Comparison of ENCODE assay signal across 9 cellular contexts in the genomic region with DNA sequence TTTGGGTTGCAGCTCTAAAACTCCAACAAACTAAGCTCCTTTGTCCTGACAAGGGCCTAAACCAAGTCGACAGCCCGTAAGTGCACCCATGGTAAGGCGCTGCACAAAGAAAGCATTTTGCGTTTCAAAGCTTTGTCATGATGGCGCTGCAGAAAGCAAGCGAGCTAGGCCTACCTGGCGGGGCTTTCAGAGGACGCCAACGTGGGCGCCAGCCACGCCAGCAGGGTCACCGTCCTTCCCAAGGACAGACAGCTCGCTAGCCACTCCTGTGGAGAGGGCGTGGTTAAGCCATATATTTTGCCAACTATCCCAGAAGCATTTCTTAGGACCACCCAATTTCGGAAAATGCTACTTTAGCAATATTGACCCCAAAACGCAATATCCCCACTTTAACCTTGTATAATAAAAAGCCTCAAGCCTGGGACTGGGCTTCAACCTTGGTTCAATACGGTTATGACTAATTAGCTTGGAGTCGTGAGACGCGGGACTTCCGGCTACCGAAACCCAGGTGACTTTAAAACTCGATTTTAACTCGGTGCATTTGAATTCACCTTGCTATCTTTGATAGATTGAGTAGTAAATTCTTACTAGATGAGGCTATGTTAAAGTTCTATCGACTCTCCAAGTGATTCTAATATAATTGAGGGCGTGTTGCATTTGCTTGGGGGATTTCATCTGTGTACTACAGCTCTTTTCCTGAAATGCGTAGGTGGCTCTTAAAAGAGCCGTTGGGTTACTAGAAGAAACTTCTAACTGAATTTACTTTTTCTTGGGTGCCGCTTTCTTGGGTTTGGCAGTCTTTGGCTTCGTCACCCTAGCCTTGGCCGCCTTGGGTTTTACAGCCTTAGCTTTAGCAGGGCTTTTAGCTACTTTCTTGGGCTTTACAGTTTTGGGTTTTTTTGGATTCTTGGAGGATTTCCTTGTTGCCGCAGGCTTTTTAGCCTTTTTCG. TPM values are rescaled to one million over a fixed set of nuclear protein-coding genes. Genes with fewer than 3 reads are reported as not detected.
DNase-seq lines count a peak whose midpoint lies in the region; ATAC-seq, FAIRE-seq and TF ChIP-seq lines count a peak whose summit lies in the region.
"Had no signal": no experiment of that assay in that cellular context is flagged by ENCODE, and none has a peak within 500 bp of the region (broad histone marks: within the 10 kb centered on the region; RNA-seq: fewer than 3 reads in every experiment).

No MANE protein-coding gene starts in this region.

- H3K9me3 ChIP-seq in HUES64 (ENCODE audit: insufficient read depth, low read depth, low read length) (no peaks in the 10 kb centered on the region), K562 (replicated peaks; ENCODE audit: control insufficient read depth, insufficient read depth, low read depth, low read length) (peaks cover 7% of the 10 kb centered on the region), stomach (no peaks in the 10 kb centered on the region)

- no peak for DNase-seq in K562 (ENCODE audit: extremely low read depth in 1 of 4, low spot score in 3 of 4)
- DNase-seq in immature natural killer cell, result no peak
- DNase-seq in stomach, result no peak
- DNase-seq in activated CD4-positive, CD25-positive, alpha-beta regulatory T cell treated with anti-CD3 and anti-CD28 coated beads, Interleukin-2, amount 50 U/mL, for 72 hours, result no peak
- DNase-seq in NCI-H748 treated with DMSO at 0.1 percent for 48 hours (lab: John Stamatoyannopoulos, UW), result no peak
- no peak for DNase-seq in posterior vena cava (ENCODE audit: low spot score)
- no peak for DNase-seq in hippocampal formation (lab: John Stamatoyannopoulos, UW)
- DNase-seq: NCI-H774 had no signal

- no peaks in the 10 kb centered on the region for H3K27me3 ChIP-seq in HUES64 (ENCODE audit: insufficient read depth, low read length)
- no peaks in the 10 kb centered on the region for H3K27me3 ChIP-seq in K562 (ENCODE audit: control insufficient read depth in 2 of 2, insufficient read depth in 2 of 2, low read length in 2 of 2)
- no peaks in the 10 kb centered on the region for H3K27me3 ChIP-seq in stomach

- TF ChIP-seq EP300 in K562 (IDR thresholded peaks at IDR 0.05; ENCODE audit: low read length), result no peak
- no peak for TF ChIP-seq EP300 in stomach (IDR thresholded peaks at IDR 0.05)

- H3K79me2 ChIP-seq in K562 (ENCODE audit: control insufficient read depth, insufficient read depth, low read length), result peaks cover 2% of the 10 kb centered on the region; the same call in 2 of the 3 replicates

- POLR2A ChIA-PET in K562 (lab: Yijun Ruan, JAX), result interaction anchor here (0.6 to 4.2 kb wide), 12 partner anchors 8 to 211 kb away, joined by 3 to 62 read pairs (median 3); a partner anchor contains a TSS

- peak overlapping the region; percentile 63 for H3K9ac ChIP-seq in HUES64 (ENCODE audit: low read depth, low read length)
- H3K9ac ChIP-seq in K562 (ENCODE audit: insufficient read depth in 1 of 2, low read depth in 2 of 2, low read length in 2 of 2), result no peak overlapping the region

- H3K36me3 ChIP-seq in HUES64 (ENCODE audit: insufficient read depth, low read length), result no peaks in the 10 kb centered on the region
- no peaks in the 10 kb centered on the region for H3K36me3 ChIP-seq in K562 (ENCODE audit: control insufficient read depth, insufficient read depth, low read length)
- H3K36me3 ChIP-seq in stomach, result no peaks in the 10 kb centered on the region

- FAIRE-seq in K562 (lab: Jason Lieb, UNC), result no peak

- TF ChIP-seq POLR2A in K562 (conservative IDR thresholded peaks at IDR 0.05) (no peak), stomach (IDR thresholded peaks at IDR 0.05) (no peak)

- peaks cover 13 to 34% of the 10 kb centered on the region in 2 donors for H3K4me1 Mint-ChIP-seq in immature natural killer cell

- H3K4me2 ChIP-seq in K562 (ENCODE audit: insufficient read depth, low read length), result no peak overlapping the region

- no peak for ATAC-seq in K562

- no peaks in the 10 kb centered on the region for H3K9me1 ChIP-seq in K562 (ENCODE audit: control insufficient read depth, insufficient read depth, low read length)

- H3K4me1 ChIP-seq in HUES64 (ENCODE audit: insufficient read depth, low read length) (peaks cover 8% of the 10 kb centered on the region), K562 (replicated peaks in 1 of 2; ENCODE audit: control insufficient read depth in 2 of 2, insufficient read depth in 2 of 2, low read length in 2 of 2) (peaks cover 2 to 16% of the 10 kb centered on the region in 2 experiments; a peak in 3 of 5 replicates), stomach (peaks cover 7 to 31% (median 17%) of the 10 kb centered on the region in 4 donors)

- H4K20me1 ChIP-seq in K562 (replicated peaks; ENCODE audit: control insufficient read depth, insufficient read depth, low read length), result no peaks in the 10 kb centered on the region

- H3K4me3 ChIP-seq in HUES64 (ENCODE audit: low read length) (peak overlapping the region; percentile 38), K562 (no peak overlapping the region), stomach (peak overlapping the region; percentile 22 to 42 (median 39))

- H3K9me3 Mint-ChIP-seq in immature natural killer cell, result peaks cover 0 to 2% (median 0%) of the 10 kb centered on the region in 6 donors

- BruUV-seq in K562 (replicated peaks; lab: Mats Ljungman, UMichigan), result no TSS peak

- 95% methylated on average over 33 of the region's 33 CpGs for WGBS in HUES64
- 85% methylated on average over 33 of the region's 33 CpGs for WGBS in K562 (ENCODE audit: insufficient coverage, low coverage, missing lambda C conversion rate)
- WGBS in stomach, 5 donors, result 57 to 69% (median 66%) methylated on average over 33 of the region's 33 CpGs

- H3K4me3 Mint-ChIP-seq in immature natural killer cell, result peak overlapping the region in 3 of 5 donors; percentile 4 to 86 (median 21)

- CTCF ChIA-PET in K562 (lab: Yijun Ruan, JAX; ENCODE audit: low intra/inter-chr PET ratio), result no interaction called here

- no peaks in the 10 kb centered on the region for H3K36me3 Mint-ChIP-seq in immature natural killer cell

- H3K27ac ChIP-seq in HUES64 (ENCODE audit: low read depth, low read length) (no peak overlapping the region), K562 (ENCODE audit: extremely low read depth, low read depth, low read length) (no peak overlapping the region), stomach (peak overlapping the region in 4 of 5 donors; percentile 75 to 79 (median 78))

- H2AFZ ChIP-seq in K562 (ENCODE audit: low read depth, low read length), result no peak overlapping the region

- peak overlapping the region in 2 of 6 donors; percentile 80 to 83 for H3K27ac Mint-ChIP-seq in immature natural killer cell

- in situ Hi-C loops in K562 (cut with MboI), result no loop called here

- TF ChIP-seq CTCF in K562 (IDR thresholded peaks at IDR 0.05 in 2 of 3, conservative IDR thresholded peaks at IDR 0.05 in 1 of 3; ENCODE audit: insufficient read depth in 2 of 3, low read depth in 1 of 3, low read length in 3 of 3) (no peak), stomach (IDR thresholded peaks at IDR 0.05) (no peak)

- peaks cover 14 to 20% (median 20%) of the 10 kb centered on the region in 3 donors for H3K27me3 Mint-ChIP-seq in immature natural killer cell (ENCODE audit: low read depth in 3 of 3)

- intact Hi-C loops in K562 (cut with micrococcal nuclease) (no loop called here), stomach (cut with DNase I; ENCODE audit: low total_unique reads) (no loop called here), posterior vena cava (cut with DNase I) (no loop called here)

- TF ChIP-seq RAD21 in K562 (CRISPR knock-in tag; conservative IDR thresholded peaks at IDR 0.05 in 1 of 2, IDR thresholded peaks at IDR 0.05 in 1 of 2), result no peak

TF ChIP-seq in K562, 482 proteins besides CTCF, POLR2A, EP300 and RAD21:
- TF ChIP-seq BRD4 (IDR thresholded peaks at IDR 0.05) (no peak), NEUROD1 (IDR thresholded peaks at IDR 0.05; ENCODE audit: borderline replicate concordance, low read depth, low read length, partially characterized antibody) (no peak), KLF10 (CRISPR knock-in tag; IDR thresholded peaks at IDR 0.05) (no peak), SMAD2 (IDR thresholded peaks at IDR 0.05; ENCODE audit: low read depth, low read length) (no peak)
- TF ChIP-seq, protein P1, sequence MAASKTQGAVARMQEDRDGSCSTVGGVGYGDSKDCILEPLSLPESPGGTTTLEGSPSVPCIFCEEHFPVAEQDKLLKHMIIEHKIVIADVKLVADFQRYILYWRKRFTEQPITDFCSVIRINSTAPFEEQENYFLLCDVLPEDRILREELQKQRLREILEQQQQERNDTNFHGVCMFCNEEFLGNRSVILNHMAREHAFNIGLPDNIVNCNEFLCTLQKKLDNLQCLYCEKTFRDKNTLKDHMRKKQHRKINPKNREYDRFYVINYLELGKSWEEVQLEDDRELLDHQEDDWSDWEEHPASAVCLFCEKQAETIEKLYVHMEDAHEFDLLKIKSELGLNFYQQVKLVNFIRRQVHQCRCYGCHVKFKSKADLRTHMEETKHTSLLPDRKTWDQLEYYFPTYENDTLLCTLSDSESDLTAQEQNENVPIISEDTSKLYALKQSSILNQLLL (CRISPR knock-in tag; IDR thresholded peaks at IDR 0.05; ENCODE audit: borderline replicate concordance), result peak; percentile 68; the same call in 1 of the 2 replicates
TF ChIP-seq in K562: peak in this region for 1.

RNA-seq across cellular contexts. Expression of a gene that starts 54.0 kb away (rescaled TPM):
- 0.30 TPM for polyA plus RNA-seq in HUES64 (2013, experiment 1 of 2)
- polyA plus RNA-seq in HUES64 (2013, experiment 2 of 2), result 0.38 TPM
- total RNA-seq in K562 (2011; cell fraction: chromatin; rRNA removed; ENCODE audit: low replicate concordance), result 7.8 and 13.4 TPM in 2 replicates
- 4.8 and 5.9 TPM in 2 replicates for total RNA-seq in K562 (2011; cell fraction: nucleolus; rRNA removed)
- 8.2 and 15.0 TPM in 2 replicates for total RNA-seq in K562 (2011; cell fraction: nucleoplasm; rRNA removed)
- 4.4 and 4.8 TPM in 2 replicates for total RNA-seq in K562 (2014; rRNA removed)
- total RNA-seq in K562 (2014; rRNA removed; fragmentation: Illumina TruSeq; extraction: Trizol), result 6.5 and 7.3 TPM in 2 replicates
- total RNA-seq in K562 (2015; rRNA removed; fragmentation: Illumina TruSeq; extraction: Trizol), result 6.1 and 6.7 TPM in 2 replicates
- 5.3 and 6.3 TPM in 2 replicates for total RNA-seq in K562 (2021)
- 4.8 and 6.7 TPM in 2 replicates for polyA plus RNA-seq in K562 (2011; rRNA removed)
- 2.0 and 2.8 TPM in 2 replicates for polyA plus RNA-seq in K562 (2011; cell fraction: cytosol; rRNA removed)
- 6.6 and 8.0 TPM in 2 replicates for polyA plus RNA-seq in K562 (2011; cell fraction: nucleus; rRNA removed)
- polyA plus RNA-seq in K562 (2012), result 3.9 and 8.4 TPM in 2 replicates
- 5.9 and 6.6 TPM in 2 replicates for polyA plus RNA-seq in K562 (2014; fragmentation: Illumina TruSeq; extraction: Trizol)
- polyA plus RNA-seq in K562 (2014; fragmentation: Nextera tagmentation; extraction: Ambion mirVana), result 1 to 10 TPM; 1.7 to 2.3 TPM
- 5.2 and 5.7 TPM in 2 replicates for polyA plus RNA-seq in K562 (2014; rRNA removed)
- 7.4 and 7.6 TPM in 2 replicates for polyA minus RNA-seq in K562 (2011; rRNA and poly(A)+ RNA removed)
- 2.9 and 3.2 TPM in 2 replicates for polyA minus RNA-seq in K562 (2011; cell fraction: cytosol; rRNA and poly(A)+ RNA removed)
- 5.3 and 6.3 TPM in 2 replicates for polyA minus RNA-seq in K562 (2011; cell fraction: nucleus; rRNA and poly(A)+ RNA removed)
- polyA plus RNA-seq in immature natural killer cell, result 10 to 100 TPM in 1 of 3 donors, 1 to 10 TPM in 2; 3.6 to 11.4 (median 5.0) TPM
- total RNA-seq in stomach, result 10 to 100 TPM in 2 of 5 donors, 1 to 10 TPM in 3; 4.1 to 11.3 (median 7.8) TPM
- polyA plus RNA-seq in stomach, result 1 to 10 TPM; 3.7 to 4.4 (median 4.1) TPM
- total RNA-seq in posterior vena cava, result 10 to 100 TPM; 13.7 to 13.8 TPM

Comparison
In these comparisons a context has a peak if more than half of its experiments do, and no peak if none do; other contexts are left out.
1. H3K27ac ChIP-seq: peak in stomach (4 of 5); none in HUES64 (single experiment) and K562 (single experiment).